In the genomic region with DNA sequence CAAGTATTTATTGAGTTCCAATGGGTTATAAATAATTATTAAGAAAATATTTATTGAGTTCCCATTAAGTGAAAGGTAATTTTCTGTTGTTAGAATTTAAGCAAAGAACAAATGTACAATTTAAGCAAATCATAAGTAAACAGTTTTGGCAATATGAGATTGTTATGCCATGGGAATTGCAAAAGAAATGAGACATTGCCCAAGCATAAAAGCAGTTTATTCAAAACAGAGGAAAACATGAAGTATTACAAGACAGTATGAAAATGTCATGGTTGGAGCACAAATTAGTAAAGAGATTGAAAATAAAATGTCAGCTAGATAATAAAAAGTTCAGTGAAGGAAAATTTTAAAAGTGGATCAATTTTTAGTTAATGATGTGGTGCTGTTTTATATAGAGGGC, we compare ENCODE assay signal across 25 cellular contexts.
"Had no signal": no experiment of that assay in that cellular context is flagged by ENCODE, and none has a peak within 500 bp of the region (broad histone marks: within the 10 kb centered on the region; RNA-seq: fewer than 3 reads in every experiment).

No MANE protein-coding gene starts in this region.

- DNase-seq: activated CD4-positive, alpha-beta T cell treated with anti-CD3 and anti-CD28 coated beads for 36 hours; activated CD4-positive, alpha-beta T cell treated with anti-CD3 and anti-CD28 coated beads, Interleukin-2, amount 10 ng/mL, durations not matched to agents 7 days and 5 days; activated CD4-positive, alpha-beta T cell treated with anti-CD3 and anti-CD28 coated beads, Interleukin-2, amount 50 U/mL, for 48 hours; activated CD8-positive, alpha-beta T cell treated with anti-CD3 and anti-CD28 coated beads, Interleukin-2, amount 10 ng/mL, durations not matched to agents 7 days and 5 days; activated gamma-delta T cell; activated naive CD4-positive, alpha-beta T cell treated with anti-CD3 and anti-CD28 coated beads for 36 hours; activated T-cell treated with anti-CD3 and anti-CD28 coated beads, Interleukin-2, amount 50 U/mL, for 24 hours; amniotic stem cell; aorta; Kasumi-1; KG1; NCI-H1105; NCI-H1436; NCI-H1694; NCI-H1930; NCI-H2081 treated with DMSO at 0.1 percent for 48 hours; NCI-H446 treated with DMSO at 0.1 percent for 48 hours; NCI-H524; NCI-H748 treated with DMSO at 0.1 percent for 48 hours; NK-92 treated with Interleukin-12 subunit alpha and Interleukin-12 subunit beta, amount 100 ng/mL, for 24 hours; PC-3; Peyer's patch; RPMI8226; SHP77 treated with DMSO at 0.1 percent for 48 hours; SK-N-SH had no signal
